In genomic region chr7:112207106-112207592, GRCh38 we compare ENCODE assay signal across 8 cellular contexts. TPM values are rescaled to one million over a fixed set of nuclear protein-coding genes. Genes with fewer than 3 reads are reported as not detected.
DNase-seq lines count a peak whose midpoint lies in the region; ATAC-seq, FAIRE-seq and TF ChIP-seq lines count a peak whose summit lies in the region.

No MANE protein-coding gene starts in this region.

- H4K20me1 ChIP-seq in KMS-11 (ENCODE audit: insufficient read depth), result no peaks in the 10 kb centered on the region
- no peaks in the 10 kb centered on the region for H4K20me1 ChIP-seq in K562 (replicated peaks; ENCODE audit: control insufficient read depth, insufficient read depth, low read length)

- H2AFZ ChIP-seq in KMS-11 (ENCODE audit: low read depth) (peak overlapping the region; percentile 70), K562 (ENCODE audit: low read depth, low read length) (peak overlapping the region; percentile 96)

- TF ChIP-seq EP300 in K562 (IDR thresholded peaks at IDR 0.05; ENCODE audit: low read length), result no peak
- TF ChIP-seq EP300 in transverse colon (IDR thresholded peaks at IDR 0.05; ENCODE audit: low read depth), result no peak

- intact Hi-C loops in K562 (cut with micrococcal nuclease), result loop anchor here (10.0 kb wide), 2 partner anchors 208 to 288 kb away; no protein-coding TSS in a partner anchor
- intact Hi-C loops in lower leg skin (cut with DNase I; ENCODE audit: low total_unique reads), result no loop called here
- intact Hi-C loops in transverse colon (cut with DNase I; ENCODE audit: low total_unique reads), result no loop called here

- TF ChIP-seq RAD21 in K562 (CRISPR knock-in tag; conservative IDR thresholded peaks at IDR 0.05 in 1 of 2, IDR thresholded peaks at IDR 0.05 in 1 of 2), result no peak

- H3K27ac ChIP-seq in KMS-11 (peak overlapping the region; percentile 43), K562 (ENCODE audit: extremely low read depth, low read depth, low read length) (peak overlapping the region; percentile 52), transverse colon (peak overlapping the region; percentile 86 to 91 (median 88))

- ATAC-seq in K562, result peak; percentile 18
- ATAC-seq in GM19035 (IDR thresholded peaks at IDR 0.05; ENCODE audit: unreplicated experiment), result no peak
- ATAC-seq in HG03442 (IDR thresholded peaks at IDR 0.05; ENCODE audit: unreplicated experiment), result no peak

- TF ChIP-seq CTCF in KMS-11 (conservative IDR thresholded peaks at IDR 0.05; ENCODE audit: low read depth, low read length), result no peak
- no peak for TF ChIP-seq CTCF in K562 (IDR thresholded peaks at IDR 0.05 in 2 of 3, conservative IDR thresholded peaks at IDR 0.05 in 1 of 3; ENCODE audit: insufficient read depth in 2 of 3, low read depth in 1 of 3, low read length in 3 of 3)
- no peak for TF ChIP-seq CTCF in lower leg skin (IDR thresholded peaks at IDR 0.05)
- no peak for TF ChIP-seq CTCF in transverse colon (IDR thresholded peaks at IDR 0.05)

- 2% methylated on average over 8 of the region's 8 CpGs for WGBS in K562 (ENCODE audit: insufficient coverage, low coverage, missing lambda C conversion rate)
- WGBS in lower leg skin, 2 donors, result 0% methylated on average over 8 of the region's 8 CpGs
- 0 to 3% methylated on average over 1 to 8 of the region's 8 CpGs for WGBS in transverse colon (ENCODE audit: low coverage in 1 of 2), 2 donors

- H3K79me2 ChIP-seq in KMS-11 (ENCODE audit: insufficient read depth, low read depth) (peaks cover 47% of the 10 kb centered on the region), K562 (ENCODE audit: control insufficient read depth, insufficient read depth, low read length) (peaks cover 20% of the 10 kb centered on the region)

- POLR2A ChIA-PET in K562 (lab: Yijun Ruan, JAX), result interaction anchor here (0.7 to 4.0 kb wide), 5 partner anchors 9 to 451 kb away, joined by 3 to 14 read pairs (median 3); partner anchors contain the start of gene IFRD1

- H3K4me1 ChIP-seq in KMS-11 (ENCODE audit: low read depth, poor library complexity, severe bottlenecking) (peaks cover 21% of the 10 kb centered on the region), K562 (replicated peaks in 1 of 2; ENCODE audit: control insufficient read depth in 2 of 2, insufficient read depth in 2 of 2, low read length in 2 of 2) (peaks cover 12 to 16% of the 10 kb centered on the region in 2 experiments; a peak in 4 of 5 replicates), transverse colon (peaks cover 0 to 44% (median 25%) of the 10 kb centered on the region in 4 donors)

- H3K9me3 ChIP-seq in K562 (replicated peaks; ENCODE audit: control insufficient read depth, insufficient read depth, low read depth, low read length), result no peaks in the 10 kb centered on the region
- H3K9me3 ChIP-seq in transverse colon, result no peaks in the 10 kb centered on the region

- FAIRE-seq in K562 (lab: Jason Lieb, UNC), result no peak

- no peaks in the 10 kb centered on the region for H3K27me3 ChIP-seq in KMS-11 (ENCODE audit: insufficient read depth, low read depth)
- H3K27me3 ChIP-seq in K562 (ENCODE audit: control insufficient read depth in 2 of 2, insufficient read depth in 2 of 2, low read length in 2 of 2), result peaks cover 23 to 24% of the 10 kb centered on the region in 2 experiments
- peaks cover 2% of the 10 kb centered on the region for H3K27me3 ChIP-seq in transverse colon

- in situ Hi-C loops in K562 (cut with MboI), result no loop called here
- in situ Hi-C loops in transverse colon (cut with MboI; ENCODE audit: low pct_ligation_motif_present in 1 of 4, low pct_unique_long_range_greater_than_20kb in 1 of 4, low sequenced_read_pairs in 3 of 4), result loop anchor here in 2 of 4 donors (25.0 kb wide), 2 partner anchors 180 to 255 kb away; partner anchors contain the start of gene IFRD1 (in 1 of the 2)

- H3K4me2 ChIP-seq in KMS-11, result peak overlapping the region; percentile 83
- H3K4me2 ChIP-seq in K562 (ENCODE audit: insufficient read depth, low read length), result peak overlapping the region; percentile 81

- no peak for TF ChIP-seq POLR2A in K562 (conservative IDR thresholded peaks at IDR 0.05)
- no peak for TF ChIP-seq POLR2A in lower leg skin (IDR thresholded peaks at IDR 0.05)
- no peak for TF ChIP-seq POLR2A in transverse colon (IDR thresholded peaks at IDR 0.05)

- H3K4me3 ChIP-seq in KMS-11 (IDR thresholded peaks at IDR 0.05; ENCODE audit: insufficient read depth, low read depth, low read length) (peak overlapping the region; percentile 56), K562 (peak overlapping the region; percentile 79), lower leg skin (ENCODE audit: low read depth, poor library complexity, severe bottlenecking) (peak overlapping the region; percentile 97), transverse colon (peak overlapping the region; percentile 64 to 94 (median 86))

- CTCF ChIA-PET in K562 (lab: Yijun Ruan, JAX; ENCODE audit: low intra/inter-chr PET ratio), result no interaction called here

- H3K36me3 ChIP-seq in KMS-11 (ENCODE audit: insufficient read depth), result no peaks in the 10 kb centered on the region
- H3K36me3 ChIP-seq in K562 (ENCODE audit: control insufficient read depth, insufficient read depth, low read length), result no peaks in the 10 kb centered on the region
- no peaks in the 10 kb centered on the region for H3K36me3 ChIP-seq in transverse colon

- DNase-seq in ELR (ENCODE audit: low read depth) (peak; percentile 15), K562 (ENCODE audit: extremely low read depth in 1 of 4, low spot score in 3 of 4) (peak; percentile 27 to 46 (median 30)), lower leg skin (ENCODE audit: low spot score in 2 of 2) (no peak), transverse colon (no peak), GF-D8 (lab: John Stamatoyannopoulos, UW) (no peak)

- no TSS peak for BruUV-seq in K562 (replicated peaks; lab: Mats Ljungman, UMichigan)

- H3K9me1 ChIP-seq in K562 (ENCODE audit: control insufficient read depth, insufficient read depth, low read length), result no peaks in the 10 kb centered on the region

- H3K9ac ChIP-seq in KMS-11 (peak overlapping the region; percentile 70), K562 (ENCODE audit: insufficient read depth in 1 of 2, low read depth in 2 of 2, low read length in 2 of 2) (peak overlapping the region; percentile 75 to 95)

TF ChIP-seq in K562, 482 proteins besides CTCF, POLR2A, EP300 and RAD21 (continues in another document):
- TF ChIP-seq ZNF511 (CRISPR knock-in tag; IDR thresholded peaks at IDR 0.05) (no peak), NR2C2 (CRISPR knock-in tag; IDR thresholded peaks at IDR 0.05) (no peak), NR2C2 (tag; IDR thresholded peaks at IDR 0.05) (peak; percentile 91)

RNA-seq across cellular contexts. Expression of gene ZNF277, which starts 0.7 kb away (rescaled TPM):
- 7.6 and 23.6 TPM in 2 replicates for total RNA-seq in K562 (2011; cell fraction: chromatin; rRNA removed; ENCODE audit: low replicate concordance)
- 11.6 and 14.0 TPM in 2 replicates for total RNA-seq in K562 (2011; cell fraction: nucleolus; rRNA removed)
- 13.6 and 16.2 TPM in 2 replicates for total RNA-seq in K562 (2011; cell fraction: nucleoplasm; rRNA removed)
- total RNA-seq in K562 (2014; rRNA removed), result 14.3 and 18.8 TPM in 2 replicates
- 33.5 and 42.0 TPM in 2 replicates for total RNA-seq in K562 (2014; rRNA removed; fragmentation: Illumina TruSeq; extraction: Trizol)
- total RNA-seq in K562 (2015; rRNA removed; fragmentation: Illumina TruSeq; extraction: Trizol), result 27.6 and 29.5 TPM in 2 replicates
- 18.5 and 20.3 TPM in 2 replicates for total RNA-seq in K562 (2021)
- 25.0 and 28.7 TPM in 2 replicates for polyA plus RNA-seq in K562 (2011; rRNA removed)
- polyA plus RNA-seq in K562 (2011; cell fraction: cytosol; rRNA removed), result 3.1 and 9.3 TPM in 2 replicates
- polyA plus RNA-seq in K562 (2011; cell fraction: nucleus; rRNA removed), result 4.4 and 7.7 TPM in 2 replicates
- polyA plus RNA-seq in K562 (2012), result 16.5 and 55.5 TPM in 2 replicates
- polyA plus RNA-seq in K562 (2014; fragmentation: Illumina TruSeq; extraction: Trizol), result 29.4 and 29.8 TPM in 2 replicates
- 10 to 100 TPM; 27.4 to 27.7 TPM for polyA plus RNA-seq in K562 (2014; fragmentation: Nextera tagmentation; extraction: Ambion mirVana)
- 19.3 and 20.7 TPM in 2 replicates for polyA plus RNA-seq in K562 (2014; rRNA removed)
- 31.5 and 38.3 TPM in 2 replicates for polyA minus RNA-seq in K562 (2011; rRNA and poly(A)+ RNA removed)
- 18.6 and 19.1 TPM in 2 replicates for polyA minus RNA-seq in K562 (2011; cell fraction: cytosol; rRNA and poly(A)+ RNA removed)
- 17.2 and 19.0 TPM in 2 replicates for polyA minus RNA-seq in K562 (2011; cell fraction: nucleus; rRNA and poly(A)+ RNA removed)
- total RNA-seq in lower leg skin, result 10 to 100 TPM; 19.2 to 45.6 (median 32.8) TPM
- total RNA-seq in transverse colon, result 10 to 100 TPM in 3 of 4 donors, 1 to 10 TPM in 1; 2.2 to 27.6 (median 24.1) TPM

RNA-seq across cellular contexts. Expression of gene DOCK4, which starts 0.9 kb away (rescaled TPM):
- 15.9 and 23.4 TPM in 2 replicates for total RNA-seq in K562 (2011; cell fraction: chromatin; rRNA removed; ENCODE audit: low replicate concordance)
- 3.8 and 8.0 TPM in 2 replicates for total RNA-seq in K562 (2011; cell fraction: nucleolus; rRNA removed)
- 10.6 and 11.6 TPM in 2 replicates for total RNA-seq in K562 (2011; cell fraction: nucleoplasm; rRNA removed)
- total RNA-seq in K562 (2014; rRNA removed) (1.5 and 2.0 TPM in 2 replicates), K562 (2014; rRNA removed; fragmentation: Illumina TruSeq; extraction: Trizol) (2.1 and 2.3 TPM in 2 replicates), K562 (2015; rRNA removed; fragmentation: Illumina TruSeq; extraction: Trizol) (1.7 and 2.1 TPM in 2 replicates), K562 (2021) (3.8 and 4.9 TPM in 2 replicates), lower leg skin (1 to 10 TPM; 8.2 to 9.0 (median 8.6) TPM), transverse colon (10 to 100 TPM; 12.7 to 28.4 (median 19.5) TPM)
- polyA plus RNA-seq in K562 (2011; rRNA removed) (3.7 and 5.7 TPM in 2 replicates), K562 (2014; fragmentation: Illumina TruSeq; extraction: Trizol) (1.8 and 2.9 TPM in 2 replicates), K562 (2014; fragmentation: Nextera tagmentation; extraction: Ambion mirVana) (under 1 TPM; 0.42 to 0.45 TPM), K562 (2014; rRNA removed) (3.3 and 3.8 TPM in 2 replicates)
- 1.2 and 1.7 TPM in 2 replicates for polyA plus RNA-seq in K562 (2011; cell fraction: cytosol; rRNA removed)
- polyA plus RNA-seq in K562 (2011; cell fraction: nucleus; rRNA removed), result 18.4 and 29.9 TPM in 2 replicates
- polyA plus RNA-seq in K562 (2012), result 1.9 and 2.4 TPM in 2 replicates
- 4.3 and 6.8 TPM in 2 replicates for polyA minus RNA-seq in K562 (2011; rRNA and poly(A)+ RNA removed)
- 1.1 and 1.2 TPM in 2 replicates for polyA minus RNA-seq in K562 (2011; cell fraction: cytosol; rRNA and poly(A)+ RNA removed)
- polyA minus RNA-seq in K562 (2011; cell fraction: nucleus; rRNA and poly(A)+ RNA removed), result 10.6 and 13.5 TPM in 2 replicates

Comparison
In these comparisons a context has a peak if more than half of its experiments do, and no peak if none do; other contexts are left out.
1. DNase-seq: peak in ELR (single experiment) and K562 (4 of 4); none in lower leg skin (0 of 2), transverse colon (single experiment) and GF-D8 (single experiment).
2. Peak in every context shown above with its lines, with median percentiles within 50 percentile points of each other: H3K27ac ChIP-seq and H3K4me3 ChIP-seq.